2 cellular contexts compared by ENCODE assay signal in the genomic region with DNA sequence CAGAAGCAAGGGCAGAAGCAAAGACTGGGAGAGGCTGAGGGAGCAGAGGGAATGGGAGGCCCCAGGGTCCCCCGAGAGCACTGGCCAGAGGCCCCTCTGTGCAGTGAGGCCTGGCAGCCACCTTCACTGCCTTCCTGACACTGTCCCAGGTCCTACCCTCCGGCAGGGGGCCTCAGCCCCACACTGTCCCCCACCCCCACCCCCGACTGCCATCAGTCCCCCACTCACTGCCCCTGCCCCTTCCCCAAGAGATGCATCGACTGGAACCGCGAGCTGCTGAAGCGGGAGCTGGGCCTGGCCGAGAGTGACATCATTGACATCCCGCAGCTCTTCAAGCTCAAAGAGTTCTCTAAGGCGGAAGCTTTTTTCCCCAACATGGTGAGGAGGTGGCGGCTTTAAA.
TF ChIP-seq lines count a peak whose summit lies in the region.

No MANE protein-coding gene starts in this region.

TF ChIP-seq in HepG2, 621 proteins besides CTCF, POLR2A, EP300 and RAD21:
- TF ChIP-seq ATRX (CRISPR knock-in tag; IDR thresholded peaks at IDR 0.05; ENCODE audit: borderline replicate concordance), result no peak
- TF ChIP-seq CCDC6 (CRISPR knock-in tag; IDR thresholded peaks at IDR 0.05), result no peak
- TF ChIP-seq, protein P1, sequence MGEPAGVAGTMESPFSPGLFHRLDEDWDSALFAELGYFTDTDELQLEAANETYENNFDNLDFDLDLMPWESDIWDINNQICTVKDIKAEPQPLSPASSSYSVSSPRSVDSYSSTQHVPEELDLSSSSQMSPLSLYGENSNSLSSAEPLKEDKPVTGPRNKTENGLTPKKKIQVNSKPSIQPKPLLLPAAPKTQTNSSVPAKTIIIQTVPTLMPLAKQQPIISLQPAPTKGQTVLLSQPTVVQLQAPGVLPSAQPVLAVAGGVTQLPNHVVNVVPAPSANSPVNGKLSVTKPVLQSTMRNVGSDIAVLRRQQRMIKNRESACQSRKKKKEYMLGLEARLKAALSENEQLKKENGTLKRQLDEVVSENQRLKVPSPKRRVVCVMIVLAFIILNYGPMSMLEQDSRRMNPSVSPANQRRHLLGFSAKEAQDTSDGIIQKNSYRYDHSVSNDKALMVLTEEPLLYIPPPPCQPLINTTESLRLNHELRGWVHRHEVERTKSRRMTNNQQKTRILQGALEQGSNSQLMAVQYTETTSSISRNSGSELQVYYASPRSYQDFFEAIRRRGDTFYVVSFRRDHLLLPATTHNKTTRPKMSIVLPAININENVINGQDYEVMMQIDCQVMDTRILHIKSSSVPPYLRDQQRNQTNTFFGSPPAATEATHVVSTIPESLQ (CRISPR knock-in tag; conservative IDR thresholded peaks at IDR 0.05), result no peak
- no peak for TF ChIP-seq SIN3B (IDR thresholded peaks at IDR 0.05; ENCODE audit: low read length)
- TF ChIP-seq HOXA5 (CRISPR knock-in tag; IDR thresholded peaks at IDR 0.05), result no peak
- no peak for TF ChIP-seq PLRG1 (conservative IDR thresholded peaks at IDR 0.05)
- TF ChIP-seq HMG20B (CRISPR knock-in tag; conservative IDR thresholded peaks at IDR 0.05), result no peak
- TF ChIP-seq ZNF547 (CRISPR knock-in tag; IDR thresholded peaks at IDR 0.05), result no peak
- TF ChIP-seq SIX4 (CRISPR knock-in tag; IDR thresholded peaks at IDR 0.05), result no peak
- no peak for TF ChIP-seq ZFP82 (CRISPR knock-in tag; IDR thresholded peaks at IDR 0.05; ENCODE audit: borderline replicate concordance)
- TF ChIP-seq STAG1 (CRISPR knock-in tag; IDR thresholded peaks at IDR 0.05), result no peak
- TF ChIP-seq SMARCC2 (IDR thresholded peaks at IDR 0.05), result no peak
- no peak for TF ChIP-seq ZFAT (CRISPR knock-in tag; conservative IDR thresholded peaks at IDR 0.05)
- no peak for TF ChIP-seq BORCS8-MEF2B (CRISPR knock-in tag; IDR thresholded peaks at IDR 0.05)
- TF ChIP-seq, protein P2, sequence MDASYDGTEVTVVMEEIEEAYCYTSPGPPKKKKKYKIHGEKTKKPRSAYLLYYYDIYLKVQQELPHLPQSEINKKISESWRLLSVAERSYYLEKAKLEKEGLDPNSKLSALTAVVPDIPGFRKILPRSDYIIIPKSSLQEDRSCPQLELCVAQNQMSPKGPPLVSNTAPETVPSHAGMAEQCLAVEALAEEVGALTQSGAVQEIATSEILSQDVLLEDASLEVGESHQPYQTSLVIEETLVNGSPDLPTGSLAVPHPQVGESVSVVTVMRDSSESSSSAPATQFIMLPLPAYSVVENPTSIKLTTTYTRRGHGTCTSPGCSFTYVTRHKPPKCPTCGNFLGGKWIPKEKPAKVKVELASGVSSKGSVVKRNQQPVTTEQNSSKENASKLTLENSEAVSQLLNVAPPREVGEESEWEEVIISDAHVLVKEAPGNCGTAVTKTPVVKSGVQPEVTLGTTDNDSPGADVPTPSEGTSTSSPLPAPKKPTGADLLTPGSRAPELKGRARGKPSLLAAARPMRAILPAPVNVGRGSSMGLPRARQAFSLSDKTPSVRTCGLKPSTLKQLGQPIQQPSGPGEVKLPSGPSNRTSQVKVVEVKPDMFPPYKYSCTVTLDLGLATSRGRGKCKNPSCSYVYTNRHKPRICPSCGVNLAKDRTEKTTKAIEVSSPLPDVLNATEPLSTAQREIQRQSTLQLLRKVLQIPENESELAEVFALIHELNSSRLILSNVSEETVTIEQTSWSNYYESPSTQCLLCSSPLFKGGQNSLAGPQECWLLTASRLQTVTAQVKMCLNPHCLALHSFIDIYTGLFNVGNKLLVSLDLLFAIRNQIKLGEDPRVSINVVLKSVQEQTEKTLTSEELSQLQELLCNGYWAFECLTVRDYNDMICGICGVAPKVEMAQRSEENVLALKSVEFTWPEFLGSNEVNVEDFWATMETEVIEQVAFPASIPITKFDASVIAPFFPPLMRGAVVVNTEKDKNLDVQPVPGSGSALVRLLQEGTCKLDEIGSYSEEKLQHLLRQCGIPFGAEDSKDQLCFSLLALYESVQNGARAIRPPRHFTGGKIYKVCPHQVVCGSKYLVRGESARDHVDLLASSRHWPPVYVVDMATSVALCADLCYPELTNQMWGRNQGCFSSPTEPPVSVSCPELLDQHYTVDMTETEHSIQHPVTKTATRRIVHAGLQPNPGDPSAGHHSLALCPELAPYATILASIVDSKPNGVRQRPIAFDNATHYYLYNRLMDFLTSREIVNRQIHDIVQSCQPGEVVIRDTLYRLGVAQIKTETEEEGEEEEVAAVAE (CRISPR knock-in tag; IDR thresholded peaks at IDR 0.05; ENCODE audit: borderline replicate concordance), result no peak
- TF ChIP-seq, protein P3, sequence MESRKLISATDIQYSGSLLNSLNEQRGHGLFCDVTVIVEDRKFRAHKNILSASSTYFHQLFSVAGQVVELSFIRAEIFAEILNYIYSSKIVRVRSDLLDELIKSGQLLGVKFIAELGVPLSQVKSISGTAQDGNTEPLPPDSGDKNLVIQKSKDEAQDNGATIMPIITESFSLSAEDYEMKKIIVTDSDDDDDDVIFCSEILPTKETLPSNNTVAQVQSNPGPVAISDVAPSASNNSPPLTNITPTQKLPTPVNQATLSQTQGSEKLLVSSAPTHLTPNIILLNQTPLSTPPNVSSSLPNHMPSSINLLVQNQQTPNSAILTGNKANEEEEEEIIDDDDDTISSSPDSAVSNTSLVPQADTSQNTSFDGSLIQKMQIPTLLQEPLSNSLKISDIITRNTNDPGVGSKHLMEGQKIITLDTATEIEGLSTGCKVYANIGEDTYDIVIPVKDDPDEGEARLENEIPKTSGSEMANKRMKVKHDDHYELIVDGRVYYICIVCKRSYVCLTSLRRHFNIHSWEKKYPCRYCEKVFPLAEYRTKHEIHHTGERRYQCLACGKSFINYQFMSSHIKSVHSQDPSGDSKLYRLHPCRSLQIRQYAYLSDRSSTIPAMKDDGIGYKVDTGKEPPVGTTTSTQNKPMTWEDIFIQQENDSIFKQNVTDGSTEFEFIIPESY (CRISPR knock-in tag; IDR thresholded peaks at IDR 0.05), result no peak

TF ChIP-seq in WTC11, 78 proteins besides CTCF, POLR2A, EP300 and RAD21:
- no peak for TF ChIP-seq ZNF416 (CRISPR knock-in tag; IDR thresholded peaks at IDR 0.05)
- TF ChIP-seq, protein P4, sequence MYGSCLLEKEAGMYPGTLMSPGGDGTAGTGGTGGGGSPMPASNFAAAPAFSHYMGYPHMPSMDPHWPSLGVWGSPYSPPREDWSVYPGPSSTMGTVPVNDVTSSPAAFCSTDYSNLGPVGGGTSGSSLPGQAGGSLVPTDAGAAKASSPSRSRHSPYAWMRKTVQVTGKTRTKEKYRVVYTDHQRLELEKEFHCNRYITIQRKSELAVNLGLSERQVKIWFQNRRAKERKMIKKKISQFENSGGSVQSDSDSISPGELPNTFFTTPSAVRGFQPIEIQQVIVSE (CRISPR knock-in tag; IDR thresholded peaks at IDR 0.05; ENCODE audit: borderline replicate concordance), result no peak
- no peak for TF ChIP-seq ATF1 (CRISPR knock-in tag; IDR thresholded peaks at IDR 0.05)
- TF ChIP-seq, protein P5, sequence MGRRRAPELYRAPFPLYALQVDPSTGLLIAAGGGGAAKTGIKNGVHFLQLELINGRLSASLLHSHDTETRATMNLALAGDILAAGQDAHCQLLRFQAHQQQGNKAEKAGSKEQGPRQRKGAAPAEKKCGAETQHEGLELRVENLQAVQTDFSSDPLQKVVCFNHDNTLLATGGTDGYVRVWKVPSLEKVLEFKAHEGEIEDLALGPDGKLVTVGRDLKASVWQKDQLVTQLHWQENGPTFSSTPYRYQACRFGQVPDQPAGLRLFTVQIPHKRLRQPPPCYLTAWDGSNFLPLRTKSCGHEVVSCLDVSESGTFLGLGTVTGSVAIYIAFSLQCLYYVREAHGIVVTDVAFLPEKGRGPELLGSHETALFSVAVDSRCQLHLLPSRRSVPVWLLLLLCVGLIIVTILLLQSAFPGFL (CRISPR knock-in tag; IDR thresholded peaks at IDR 0.05; ENCODE audit: borderline replicate concordance), result no peak
- no peak for TF ChIP-seq ETV6 (CRISPR knock-in tag; IDR thresholded peaks at IDR 0.05)
- TF ChIP-seq, protein P6, sequence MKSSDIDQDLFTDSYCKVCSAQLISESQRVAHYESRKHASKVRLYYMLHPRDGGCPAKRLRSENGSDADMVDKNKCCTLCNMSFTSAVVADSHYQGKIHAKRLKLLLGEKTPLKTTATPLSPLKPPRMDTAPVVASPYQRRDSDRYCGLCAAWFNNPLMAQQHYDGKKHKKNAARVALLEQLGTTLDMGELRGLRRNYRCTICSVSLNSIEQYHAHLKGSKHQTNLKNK (CRISPR knock-in tag; IDR thresholded peaks at IDR 0.05), result no peak
- no peak for TF ChIP-seq CREB1 (CRISPR knock-in tag; IDR thresholded peaks at IDR 0.05)
- TF ChIP-seq, protein P7, sequence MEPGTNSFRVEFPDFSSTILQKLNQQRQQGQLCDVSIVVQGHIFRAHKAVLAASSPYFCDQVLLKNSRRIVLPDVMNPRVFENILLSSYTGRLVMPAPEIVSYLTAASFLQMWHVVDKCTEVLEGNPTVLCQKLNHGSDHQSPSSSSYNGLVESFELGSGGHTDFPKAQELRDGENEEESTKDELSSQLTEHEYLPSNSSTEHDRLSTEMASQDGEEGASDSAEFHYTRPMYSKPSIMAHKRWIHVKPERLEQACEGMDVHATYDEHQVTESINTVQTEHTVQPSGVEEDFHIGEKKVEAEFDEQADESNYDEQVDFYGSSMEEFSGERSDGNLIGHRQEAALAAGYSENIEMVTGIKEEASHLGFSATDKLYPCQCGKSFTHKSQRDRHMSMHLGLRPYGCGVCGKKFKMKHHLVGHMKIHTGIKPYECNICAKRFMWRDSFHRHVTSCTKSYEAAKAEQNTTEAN (CRISPR knock-in tag; IDR thresholded peaks at IDR 0.05), result no peak
- TF ChIP-seq ZNF138 (CRISPR knock-in tag; conservative IDR thresholded peaks at IDR 0.05), result no peak
- TF ChIP-seq TCF7 (CRISPR knock-in tag; IDR thresholded peaks at IDR 0.05; ENCODE audit: low read depth), result no peak
TF ChIP-seq in WTC11: peak in this region for 0.
